Comparison of ENCODE assay signal across 18 cellular contexts in genomic region chr7:42068554-42069280, GRCh38.
DNase-seq lines count a peak whose midpoint lies in the region; ATAC-seq and TF ChIP-seq lines count a peak whose summit lies in the region.
"Had no signal": no experiment of that assay in that cellular context is flagged by ENCODE, and none has a peak within 500 bp of the region (broad histone marks: within the 10 kb centered on the region; RNA-seq: fewer than 3 reads in every experiment).

No MANE protein-coding gene starts in this region.

- POLR2A ChIA-PET in MCF 10A (lab: Yijun Ruan, JAX): interaction anchor here (0.7 to 1.5 kb wide), 5 partner anchors 10 to 839 kb away, joined by 3 read pairs; no protein-coding TSS in a partner anchor

- CTCF ChIA-PET in MCF 10A (lab: Yijun Ruan, JAX): interaction anchor here (0.5 to 1.2 kb wide), 8 partner anchors 8 to 556 kb away, joined by 3 read pairs; no protein-coding TSS in a partner anchor

- H3K36me3 ChIP-seq in breast epithelium (no peaks in the 10 kb centered on the region), neural cell (ENCODE audit: insufficient read depth, low read length) (no peaks in the 10 kb centered on the region)
- H3K36me3 ChIP-seq: colonic mucosa, Peyer's patch had no signal

- no peaks in the 10 kb centered on the region for H4K20me1 ChIP-seq in neural cell (ENCODE audit: insufficient read depth)

- H3K27ac ChIP-seq in breast epithelium (no peak overlapping the region), neural cell (ENCODE audit: low read length) (no peak overlapping the region)
- H3K27ac ChIP-seq: colonic mucosa, Peyer's patch had no signal

- H3F3A ChIP-seq in neural cell (ENCODE audit: insufficient read depth, low read length, poor library complexity, severe bottlenecking): no peaks in the 10 kb centered on the region

- H2AFZ ChIP-seq in neural cell (ENCODE audit: low read depth, low read length): no peak overlapping the region

- no peak for TF ChIP-seq EP300 in neural cell (conservative IDR thresholded peaks at IDR 0.05; ENCODE audit: poor library complexity, severe bottlenecking)

- H3K9me3 Mint-ChIP-seq in MCF 10A (ENCODE audit: unreplicated experiment) (no peaks in the 10 kb centered on the region), endothelial cell (ENCODE audit: unreplicated experiment) (no peaks in the 10 kb centered on the region)
- no peaks in the 10 kb centered on the region for H3K9me3 Mint-ChIP-seq in activated T-cell treated with anti-CD3 and anti-CD28 coated beads, Interleukin-2, amount 50 U/mL, for 4 hours
- H3K9me3 Mint-ChIP-seq: CD4-positive, alpha-beta T cell; stimulated activated memory B cell treated with anti-CD40 and anti-IgM and Interleukin-4, amounts not matched to agents 10 μg/mL and 1 μg/mL and 100 μg/mL, for 72 hours had no signal

- peaks cover 22% of the 10 kb centered on the region for H3K36me3 Mint-ChIP-seq in MCF 10A (ENCODE audit: insufficient read depth, unreplicated experiment)
- H3K36me3 Mint-ChIP-seq in endothelial cell (ENCODE audit: low read depth, unreplicated experiment): no peaks in the 10 kb centered on the region
- H3K36me3 Mint-ChIP-seq in activated T-cell treated with anti-CD3 and anti-CD28 coated beads, Interleukin-2, amount 50 U/mL, for 4 hours (ENCODE audit: insufficient read depth): no peaks in the 10 kb centered on the region
- H3K36me3 Mint-ChIP-seq: stimulated activated memory B cell treated with anti-CD40 and anti-IgM and Interleukin-4, amounts not matched to agents 10 μg/mL and 1 μg/mL and 100 μg/mL, for 72 hours had no signal

- no peak for TF ChIP-seq RAD21 in neural cell (conservative IDR thresholded peaks at IDR 0.05)

- TF ChIP-seq POLR2A in breast epithelium (IDR thresholded peaks at IDR 0.05): no peak

- BruUV-seq in MCF 10A (replicated peaks; lab: Mats Ljungman, UMichigan): no TSS peak

- H3K27me3 ChIP-seq in breast epithelium (no peaks in the 10 kb centered on the region), neural cell (ENCODE audit: insufficient read depth, low read depth, low read length) (no peaks in the 10 kb centered on the region)
- H3K27me3 ChIP-seq: colonic mucosa, Peyer's patch had no signal

- no peak for DNase-seq in MCF 10A (ENCODE audit: unreplicated experiment)
- DNase-seq in breast epithelium (ENCODE audit: low spot score in 2 of 2): no peak
- no peak for DNase-seq in endothelial cell (ENCODE audit: low spot score)
- no peak for DNase-seq in activated T-cell treated with anti-CD3 and anti-CD28 coated beads, Interleukin-2, amount 50 U/mL, for 4 hours
- no peak for DNase-seq in MV-4-11 (lab: John Stamatoyannopoulos, UW)
- DNase-seq: activated T-cell treated with anti-CD3 and anti-CD28 coated beads, Interleukin-2, amount 50 U/mL, for 1 hour; CD4-positive, alpha-beta T cell; colonic mucosa; NCI-H146; NCI-H524; occipital lobe; Peyer's patch; stimulated activated CD4-positive, alpha-beta T cell treated with anti-CD3 and anti-CD28 coated beads, Interleukin-4, amount 100 ng/mL, for 1 hour had no signal

- H3K9me3 ChIP-seq in breast epithelium (no peaks in the 10 kb centered on the region), neural cell (ENCODE audit: low read length) (no peaks in the 10 kb centered on the region)
- H3K9me3 ChIP-seq: colonic mucosa, Peyer's patch had no signal

- no peak overlapping the region for H3K9ac ChIP-seq in neural cell (ENCODE audit: low read length)

- H3K4me2 ChIP-seq in neural cell (ENCODE audit: low read length): no peak overlapping the region

- H3K27me3 Mint-ChIP-seq in MCF 10A (ENCODE audit: insufficient read depth, unreplicated experiment): no peaks in the 10 kb centered on the region
- H3K27me3 Mint-ChIP-seq in endothelial cell (ENCODE audit: unreplicated experiment): peaks cover 4% of the 10 kb centered on the region
- peaks cover 3% of the 10 kb centered on the region for H3K27me3 Mint-ChIP-seq in activated T-cell treated with anti-CD3 and anti-CD28 coated beads, Interleukin-2, amount 50 U/mL, for 4 hours (ENCODE audit: low read depth)
- H3K27me3 Mint-ChIP-seq: stimulated activated memory B cell treated with anti-CD40 and anti-IgM and Interleukin-4, amounts not matched to agents 10 μg/mL and 1 μg/mL and 100 μg/mL, for 72 hours had no signal

- H3K9me2 ChIP-seq in neural cell (ENCODE audit: insufficient read depth, low read length): no peaks in the 10 kb centered on the region

- no peaks in the 10 kb centered on the region for H3K4me1 ChIP-seq in breast epithelium
- H3K4me1 ChIP-seq: colonic mucosa, Peyer's patch had no signal

- TF ChIP-seq CTCF in MCF 10A (IDR thresholded peaks at IDR 0.05; ENCODE audit: unreplicated experiment) (no peak), breast epithelium (IDR thresholded peaks at IDR 0.05) (no peak), endothelial cell (IDR thresholded peaks at IDR 0.05; ENCODE audit: unreplicated experiment) (no peak), neural cell (IDR thresholded peaks at IDR 0.05; ENCODE audit: poor library complexity, severe bottlenecking) (no peak)

- intact Hi-C loops in MCF 10A (cut with micrococcal nuclease) (no loop called here), breast epithelium (cut with DNase I; ENCODE audit: low total_unique reads) (no loop called here)

- peaks cover 42% of the 10 kb centered on the region for H3K4me1 Mint-ChIP-seq in MCF 10A (ENCODE audit: insufficient read depth, unreplicated experiment)
- peaks cover 44% of the 10 kb centered on the region for H3K4me1 Mint-ChIP-seq in endothelial cell (ENCODE audit: unreplicated experiment)
- no peaks in the 10 kb centered on the region for H3K4me1 Mint-ChIP-seq in activated T-cell treated with anti-CD3 and anti-CD28 coated beads, Interleukin-2, amount 50 U/mL, for 4 hours (ENCODE audit: low read depth)
- H3K4me1 Mint-ChIP-seq: stimulated activated memory B cell treated with anti-CD40 and anti-IgM and Interleukin-4, amounts not matched to agents 10 μg/mL and 1 μg/mL and 100 μg/mL, for 72 hours had no signal

- no peak overlapping the region for H3K4me3 Mint-ChIP-seq in MCF 10A (ENCODE audit: unreplicated experiment)
- H3K4me3 Mint-ChIP-seq in endothelial cell (ENCODE audit: unreplicated experiment): no peak overlapping the region
- H3K4me3 Mint-ChIP-seq in activated T-cell treated with anti-CD3 and anti-CD28 coated beads, Interleukin-2, amount 50 U/mL, for 4 hours: no peak overlapping the region
- H3K4me3 Mint-ChIP-seq: CD4-positive, alpha-beta T cell; stimulated activated memory B cell treated with anti-CD40 and anti-IgM and Interleukin-4, amounts not matched to agents 10 μg/mL and 1 μg/mL and 100 μg/mL, for 72 hours had no signal

- H3K4me3 ChIP-seq in breast epithelium (no peak overlapping the region), neural cell (ENCODE audit: low read length) (peak overlapping the region; percentile 18)
- H3K4me3 ChIP-seq: colonic mucosa, lung, Peyer's patch had no signal

- H3K27ac Mint-ChIP-seq in MCF 10A (ENCODE audit: low read depth, unreplicated experiment): peak overlapping the region; percentile 84
- peak overlapping the region; percentile 67 for H3K27ac Mint-ChIP-seq in endothelial cell (ENCODE audit: unreplicated experiment)
- H3K27ac Mint-ChIP-seq: CD4-positive, alpha-beta T cell; stimulated activated memory B cell treated with anti-CD40 and anti-IgM and Interleukin-4, amounts not matched to agents 10 μg/mL and 1 μg/mL and 100 μg/mL, for 72 hours had no signal

- peaks cover 71% of the 10 kb centered on the region for H3K79me2 ChIP-seq in neural cell (replicated peaks; ENCODE audit: insufficient read depth, low read length)

- no peak for ATAC-seq in GM19397 (IDR thresholded peaks at IDR 0.05; ENCODE audit: unreplicated experiment)
- no peak for ATAC-seq in activated T-cell treated with anti-CD3 and anti-CD28 coated beads, Interleukin-2, amount 50 U/mL, for 4 hours
- no peak for ATAC-seq in GM18520 (IDR thresholded peaks at IDR 0.05; ENCODE audit: unreplicated experiment)
- ATAC-seq: stimulated activated memory B cell treated with anti-CD40 and anti-IgM and Interleukin-4, amounts not matched to agents 10 μg/mL and 1 μg/mL and 100 μg/mL, for 72 hours had no signal

TF ChIP-seq in neural cell, 6 proteins besides CTCF, POLR2A, EP300 and RAD21:
- TF ChIP-seq MXI1 (conservative IDR thresholded peaks at IDR 0.05; ENCODE audit: poor library complexity, severe bottlenecking) (no peak), TAF1 (IDR thresholded peaks at IDR 0.05; ENCODE audit: low read depth) (no peak), EZH2 (IDR thresholded peaks at IDR 0.05; ENCODE audit: borderline replicate concordance, insufficient read depth, low read length, poor library complexity, severe bottlenecking) (no peak), POLR2AphosphoS5 (IDR thresholded peaks at IDR 0.05) (no peak), SMC3 (conservative IDR thresholded peaks at IDR 0.05; ENCODE audit: poor library complexity) (no peak), REST (IDR thresholded peaks at IDR 0.05; ENCODE audit: borderline replicate concordance) (no peak)
